ENCODE assay signal across 10 cellular contexts in genomic region chr10:56318816-56319215, GRCh38. TPM values are rescaled to one million over a fixed set of nuclear protein-coding genes. Genes with fewer than 3 reads are reported as not detected.
DNase-seq lines count a peak whose midpoint lies in the region; ATAC-seq lines count a peak whose summit lies in the region.
"Had no signal": no experiment of that assay in that cellular context is flagged by ENCODE, and none has a peak within 500 bp of the region (broad histone marks: within the 10 kb centered on the region; RNA-seq: fewer than 3 reads in every experiment).

No MANE protein-coding gene starts in this region.

- peak; percentile 15 for ATAC-seq in GM18868 (IDR thresholded peaks at IDR 0.05; ENCODE audit: unreplicated experiment)
- ATAC-seq in GM21528 (IDR thresholded peaks at IDR 0.05; ENCODE audit: low FRiP score, unreplicated experiment), result peak; percentile 16
- ATAC-seq in HG03045 (IDR thresholded peaks at IDR 0.05; ENCODE audit: unreplicated experiment), result peak; percentile 25
- ATAC-seq in left ventricle myocardium superior, result no peak

- DNase-seq in NCI-H146 treated with DMSO at 0.1 percent for 48 hours (lab: John Stamatoyannopoulos, UW; ENCODE audit: unreplicated experiment) (peak; percentile 71), left ventricle myocardium superior (no peak), D341Med (ENCODE audit: low spot score) (no peak), AG20443 (ENCODE audit: low spot score) (no peak), iPS-NIHi7 (ENCODE audit: extremely low spot score) (no peak)
- DNase-seq: GDM1, NCI-H1694 treated with DMSO at 0.1 percent for 48 hours had no signal

- intact Hi-C loops in left ventricle myocardium superior (cut with micrococcal nuclease), result no loop called here

RNA-seq across cellular contexts. Expression of gene ZWINT, which starts 42.2 kb away (rescaled TPM):
- 1.8 TPM for total RNA-seq in left ventricle myocardium superior
